In genomic region chr16:57131351-57131970, GRCh38 we compare ENCODE assay signal across 16 cellular contexts. TPM values are rescaled to one million over a fixed set of nuclear protein-coding genes. Genes with fewer than 3 reads are reported as not detected.
DNase-seq lines count a peak whose midpoint lies in the region; ATAC-seq and TF ChIP-seq lines count a peak whose summit lies in the region.
"Had no signal": no experiment of that assay in that cellular context is flagged by ENCODE, and none has a peak within 500 bp of the region (broad histone marks: within the 10 kb centered on the region; RNA-seq: fewer than 3 reads in every experiment).

No MANE protein-coding gene starts in this region.

- no peaks in the 10 kb centered on the region for H3K79me2 ChIP-seq in Loucy (ENCODE audit: insufficient read depth, low read length)

- DNase-seq in colonic mucosa, result no peak
- no peak for DNase-seq in neuronal stem cell (ENCODE audit: low spot score)
- DNase-seq in activated CD4-positive, CD25-positive, alpha-beta regulatory T cell (lab: John Stamatoyannopoulos, UW), result no peak
- DNase-seq in NCI-H82 (lab: John Stamatoyannopoulos, UW), result no peak
- no peak for DNase-seq in body of pancreas
- DNase-seq in H4 (ENCODE audit: low spot score), result no peak
- DNase-seq: BE2C; GDM1; HCEC 1CT; NCI-H2171 treated with DMSO at 0.1 percent for 48 hours; OCI-M1; stimulated activated CD4-positive, alpha-beta T cell treated with anti-CD3 and anti-CD28 coated beads, Interleukin-2, amount 100 ng/mL, for 48 hours had no signal

- H3F3A ChIP-seq in Loucy (ENCODE audit: low read depth), result no peaks in the 10 kb centered on the region

- H3K9me3 ChIP-seq in BLaER1 treated with 17β-estradiol and CSF1 and Interleukin-3, amounts not matched to agents 10 nM and 100 nM (replicated peaks in 1 of 11), result no peaks in the 10 kb centered on the region
- H3K9me3 ChIP-seq in Loucy (ENCODE audit: insufficient read depth, low read depth, low read length) (no peaks in the 10 kb centered on the region), colonic mucosa (no peaks in the 10 kb centered on the region), neuronal stem cell (replicated peaks in 1 of 2; ENCODE audit: control insufficient read depth in 2 of 2, insufficient read depth in 1 of 2, low read depth in 1 of 2, low read length in 2 of 2) (no peaks in the 10 kb centered on the region), body of pancreas (no peaks in the 10 kb centered on the region)
- H3K9me3 ChIP-seq: BE2C, psoas muscle had no signal

- peak overlapping the region in 6 of 11 experiments; percentile 53 to 67 (median 62); a peak in 7 of 22 replicates for H3K27ac ChIP-seq in BLaER1 treated with 17β-estradiol and CSF1 and Interleukin-3, amounts not matched to agents 10 nM and 100 nM
- peak overlapping the region; percentile 83 for H3K27ac ChIP-seq in colonic mucosa
- peak overlapping the region; percentile 9 for H3K27ac ChIP-seq in neuronal stem cell (replicated peaks; ENCODE audit: low read length)
- no peak overlapping the region for H3K27ac ChIP-seq in body of pancreas
- H3K27ac ChIP-seq: psoas muscle had no signal

- no peak overlapping the region for H2BK12ac ChIP-seq in neuronal stem cell (ENCODE audit: low read length)

- no peak for TF ChIP-seq POLR2A in body of pancreas (IDR thresholded peaks at IDR 0.05)

- peak overlapping the region; percentile 39 for H3K23ac ChIP-seq in neuronal stem cell (ENCODE audit: low read depth, low read length, poor library complexity)

- peak overlapping the region in 2 of 11 experiments; percentile 4 to 42; a peak in 2 of 22 replicates for H3K9ac ChIP-seq in BLaER1 treated with 17β-estradiol and CSF1 and Interleukin-3, amounts not matched to agents 10 nM and 100 nM
- H3K9ac ChIP-seq in Loucy (ENCODE audit: low read depth, low read length, poor library complexity, severe bottlenecking) (peak overlapping the region; percentile 44), colonic mucosa (ENCODE audit: low read depth in 2 of 2, low read length in 2 of 2) (peak overlapping the region; percentile 19 to 68), neuronal stem cell (ENCODE audit: low read depth, low read length, poor library complexity) (no peak overlapping the region)

- no peak for ATAC-seq in body of pancreas
- ATAC-seq: psoas muscle; stimulated activated memory B cell treated with anti-CD40 and anti-IgM and Interleukin-4, amounts not matched to agents 10 μg/mL and 1 μg/mL and 100 μg/mL, for 72 hours had no signal

- H2BK120ac ChIP-seq in neuronal stem cell (ENCODE audit: low read depth, low read length), result no peak overlapping the region

- H4K20me1 ChIP-seq in BLaER1 treated with 17β-estradiol and CSF1 and Interleukin-3, amounts not matched to agents 10 nM and 100 nM, result peaks cover 0 to 8% (median 0%) of the 10 kb centered on the region in 11 experiments; a peak in 1 of 22 replicates
- H4K20me1 ChIP-seq in Loucy (ENCODE audit: insufficient read depth, low read length, poor library complexity, severe bottlenecking), result no peaks in the 10 kb centered on the region

- H2BK15ac ChIP-seq in neuronal stem cell (ENCODE audit: low read length), result peak overlapping the region; percentile 68

- peak overlapping the region; percentile 69 for H2BK5ac ChIP-seq in neuronal stem cell (ENCODE audit: low read length)

- no peak overlapping the region for H3K4me3 ChIP-seq in BLaER1 treated with 17β-estradiol and CSF1 and Interleukin-3, amounts not matched to agents 10 nM and 100 nM
- H3K4me3 ChIP-seq in Loucy (ENCODE audit: low read length, poor library complexity, severe bottlenecking) (no peak overlapping the region), colonic mucosa (no peak overlapping the region), neuronal stem cell (ENCODE audit: low read length in 2 of 2) (no peak overlapping the region), body of pancreas (no peak overlapping the region)
- H3K4me3 ChIP-seq: psoas muscle had no signal

- peak overlapping the region; percentile 96 for H2AK5ac ChIP-seq in neuronal stem cell (ENCODE audit: low read depth, low read length)

- peaks cover 2% of the 10 kb centered on the region for H3K79me1 ChIP-seq in neuronal stem cell (ENCODE audit: low read depth, low read length)

- peak overlapping the region; percentile 19 for H3K4ac ChIP-seq in neuronal stem cell (ENCODE audit: low read length)

- peak overlapping the region; percentile 64 to 98 (median 87); a peak in 18 of 22 replicates for H3K4me2 ChIP-seq in BLaER1 treated with 17β-estradiol and CSF1 and Interleukin-3, amounts not matched to agents 10 nM and 100 nM
- H3K4me2 ChIP-seq in Loucy (ENCODE audit: low read depth, low read length, poor library complexity, severe bottlenecking) (peak overlapping the region; percentile 60), neuronal stem cell (ENCODE audit: insufficient read depth, low read length, poor library complexity, severe bottlenecking) (no peak overlapping the region)

- H4K8ac ChIP-seq in neuronal stem cell (ENCODE audit: low read depth, low read length), result no peak overlapping the region

- peaks cover 0 to 16% (median 5%) of the 10 kb centered on the region in 11 experiments; a peak in 12 of 22 replicates for H3K36me3 ChIP-seq in BLaER1 treated with 17β-estradiol and CSF1 and Interleukin-3, amounts not matched to agents 10 nM and 100 nM
- H3K36me3 ChIP-seq in Loucy (ENCODE audit: insufficient read depth, low read length), result no peaks in the 10 kb centered on the region
- H3K36me3 ChIP-seq in colonic mucosa, result no peaks in the 10 kb centered on the region
- peaks cover 0 to 41% of the 10 kb centered on the region in 2 donors for H3K36me3 ChIP-seq in neuronal stem cell (replicated peaks in 1 of 2; ENCODE audit: control insufficient read depth in 2 of 2, insufficient read depth in 2 of 2, low read length in 2 of 2)
- no peaks in the 10 kb centered on the region for H3K36me3 ChIP-seq in body of pancreas (replicated peaks in 1 of 2; ENCODE audit: insufficient read depth in 1 of 2, low read depth in 2 of 2)
- H3K36me3 ChIP-seq: BE2C had no signal

- H3K18ac ChIP-seq in neuronal stem cell (ENCODE audit: low read length), result peak overlapping the region; percentile 87

- WGBS in neuronal stem cell (ENCODE audit: extremely low coverage in 2 of 2, insufficient read length in 2 of 2, insufficient replicate concordance in 1 of 2), 2 donors, result no CpG with 5 or more reads among the region's 17 CpGs
- WGBS in body of pancreas, 2 donors, result 84% methylated on average over 9 to 17 of the region's 17 CpGs

- no peaks in the 10 kb centered on the region for H3K27me3 ChIP-seq in BLaER1 treated with 17β-estradiol and CSF1 and Interleukin-3, amounts not matched to agents 10 nM and 100 nM
- no peaks in the 10 kb centered on the region for H3K27me3 ChIP-seq in Loucy (ENCODE audit: insufficient read depth, low read length, poor library complexity, severe bottlenecking)
- no peaks in the 10 kb centered on the region for H3K27me3 ChIP-seq in colonic mucosa
- H3K27me3 ChIP-seq in neuronal stem cell (ENCODE audit: control insufficient read depth in 3 of 3, insufficient read depth in 3 of 3, low read depth in 1 of 3, low read length in 3 of 3), result no peaks in the 10 kb centered on the region
- H3K27me3 ChIP-seq in body of pancreas, result no peaks in the 10 kb centered on the region
- H3K27me3 ChIP-seq: BE2C had no signal

- no peak for TF ChIP-seq CTCF in Loucy (conservative IDR thresholded peaks at IDR 0.05; ENCODE audit: low read length)
- no peak for TF ChIP-seq CTCF in colonic mucosa (IDR thresholded peaks at IDR 0.05)
- no peak for TF ChIP-seq CTCF in body of pancreas (IDR thresholded peaks at IDR 0.05)

- intact Hi-C loops in colonic mucosa (cut with DNase I), result no loop called here
- intact Hi-C loops in body of pancreas (cut with DNase I), result no loop called here

- no peaks in the 10 kb centered on the region for H3K9me2 ChIP-seq in Loucy (replicated peaks; ENCODE audit: low read depth, low read length)

- no peak overlapping the region for H4K91ac ChIP-seq in neuronal stem cell (ENCODE audit: low read depth, low read length, poor library complexity)

- H2AFZ ChIP-seq in Loucy (ENCODE audit: low read length) (no peak overlapping the region), neuronal stem cell (ENCODE audit: low read length) (no peak overlapping the region)

- H3K4me1 ChIP-seq in BLaER1 treated with 17β-estradiol and CSF1 and Interleukin-3, amounts not matched to agents 10 nM and 100 nM, result peaks cover 68 to 97% (median 90%) of the 10 kb centered on the region in 10 experiments
- peaks cover 56% of the 10 kb centered on the region for H3K4me1 ChIP-seq in Loucy (ENCODE audit: insufficient read depth, low read length, poor library complexity, severe bottlenecking)
- peaks cover 39% of the 10 kb centered on the region for H3K4me1 ChIP-seq in colonic mucosa
- peaks cover 24 to 28% of the 10 kb centered on the region in 2 donors for H3K4me1 ChIP-seq in neuronal stem cell (ENCODE audit: control insufficient read depth in 2 of 2, insufficient read depth in 1 of 2, low read depth in 1 of 2, low read length in 2 of 2)
- H3K4me1 ChIP-seq in body of pancreas, result no peaks in the 10 kb centered on the region
- H3K4me1 ChIP-seq: BE2C, psoas muscle had no signal

- peak overlapping the region; percentile 47 for H3K14ac ChIP-seq in neuronal stem cell (ENCODE audit: low read length)

RNA-seq across cellular contexts. Expression of gene CPNE2, which starts 39.1 kb away (rescaled TPM):
- 10 to 100 TPM; 38.6 to 53.3 TPM for total RNA-seq in colonic mucosa
- polyA plus RNA-seq in neuronal stem cell (2013, experiment 1 of 2), result 60.5 TPM
- polyA plus RNA-seq in neuronal stem cell (2013, experiment 2 of 2), result 61.7 TPM
- 10 to 100 TPM in 1 of 2 donors, 1 to 10 TPM in 1; 8.8 to 16.5 TPM for total RNA-seq in body of pancreas
- 34.5 and 39.2 TPM in 2 replicates for total RNA-seq in H4 (2014; rRNA removed; shearing (Covaris generic))

RNA-seq across cellular contexts. Expression of gene PSME3IP1, which starts 54.4 kb away (rescaled TPM):
- total RNA-seq in colonic mucosa, result 100 to 1,000 TPM in 1 of 2 donors, 10 to 100 TPM in 1; 80.9 to 108 TPM
- polyA plus RNA-seq in neuronal stem cell (2013, experiment 1 of 2), result 113 TPM
- 110 TPM for polyA plus RNA-seq in neuronal stem cell (2013, experiment 2 of 2)
- 10 to 100 TPM; 26.7 to 32.9 TPM for total RNA-seq in body of pancreas
- 104 and 139 TPM in 2 replicates for total RNA-seq in H4 (2014; rRNA removed; shearing (Covaris generic))

RNA-seq across cellular contexts. Expression of gene RSPRY1, which starts 54.7 kb away (rescaled TPM):
- total RNA-seq in colonic mucosa, result 10 to 100 TPM; 33.7 to 51.0 TPM
- polyA plus RNA-seq in neuronal stem cell (2013, experiment 1 of 2), result 50.6 TPM
- 55.6 TPM for polyA plus RNA-seq in neuronal stem cell (2013, experiment 2 of 2)
- total RNA-seq in body of pancreas, result 10 to 100 TPM; 13.8 to 31.4 TPM
- 25.1 and 28.6 TPM in 2 replicates for total RNA-seq in H4 (2014; rRNA removed; shearing (Covaris generic))

Comparison
In these comparisons a context has a peak if more than half of its experiments do, and no peak if none do; other contexts are left out.
1. H3K27ac ChIP-seq: peak in BLaER1 treated with 17β-estradiol and CSF1 and Interleukin-3, amounts not matched to agents 10 nM and 100 nM (6 of 11), colonic mucosa (single experiment) and neuronal stem cell (single experiment); none in body of pancreas (0 of 4).